20 cellular contexts compared by ENCODE assay signal in the genomic region with DNA sequence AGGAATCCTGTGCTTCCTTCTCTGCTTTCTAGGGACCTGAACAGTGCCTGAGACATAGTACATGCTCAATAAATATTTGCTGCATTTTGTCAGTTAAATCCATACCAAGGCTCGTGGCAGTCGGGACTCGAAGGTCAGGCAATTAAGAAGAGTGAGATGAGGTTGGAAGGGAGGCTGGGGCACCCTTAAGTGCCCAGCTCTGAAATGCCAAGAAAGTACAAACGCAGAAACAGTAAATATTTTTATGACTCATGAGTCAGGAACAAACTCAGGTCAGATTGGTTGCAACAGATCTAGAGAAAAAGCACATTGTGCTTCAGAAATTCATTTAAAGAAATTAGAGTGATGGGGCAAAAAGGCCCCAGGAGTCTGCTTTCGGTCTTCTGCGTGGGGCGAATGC.
DNase-seq lines count a peak whose midpoint lies in the region; ATAC-seq and TF ChIP-seq lines count a peak whose summit lies in the region.
"Had no signal": no experiment of that assay in that cellular context is flagged by ENCODE, and none has a peak within 500 bp of the region (broad histone marks: within the 10 kb centered on the region; RNA-seq: fewer than 3 reads in every experiment).

No MANE protein-coding gene starts in this region.

- no peak overlapping the region for H3K4me3 Mint-ChIP-seq in nephron progenitor cell
- H3K4me3 Mint-ChIP-seq: CD14-positive monocyte had no signal

- H3K27me3 Mint-ChIP-seq in nephron progenitor cell (ENCODE audit: low read depth, poor library complexity), result peaks cover 8% of the 10 kb centered on the region

- H3K4me1 ChIP-seq in vagina (peaks cover 15% of the 10 kb centered on the region), adrenal gland (replicated peaks in 1 of 2) (no peaks in the 10 kb centered on the region)

- TF ChIP-seq CTCF in epithelial cell of esophagus (IDR thresholded peaks at IDR 0.05; ENCODE audit: insufficient read depth, low read depth, low read length, missing control alignments), result no peak
- no peak for TF ChIP-seq CTCF in nephron progenitor cell (IDR thresholded peaks at IDR 0.05)
- TF ChIP-seq CTCF in vagina (IDR thresholded peaks at IDR 0.05), result no peak
- TF ChIP-seq CTCF in adrenal gland (IDR thresholded peaks at IDR 0.05), result no peak

- no peaks in the 10 kb centered on the region for H3K27me3 ChIP-seq in vagina
- no peaks in the 10 kb centered on the region for H3K27me3 ChIP-seq in adrenal gland

- intact Hi-C loops in vagina (cut with DNase I), result no loop called here
- intact Hi-C loops in adrenal gland (cut with DNase I), result no loop called here

- peaks cover 25% of the 10 kb centered on the region for H3K9me3 Mint-ChIP-seq in nephron progenitor cell

- peak overlapping the region; percentile 93 for H3K27ac Mint-ChIP-seq in nephron progenitor cell
- H3K27ac Mint-ChIP-seq: CD14-positive monocyte had no signal

- H3K36me3 ChIP-seq in vagina (no peaks in the 10 kb centered on the region), adrenal gland (replicated peaks in 1 of 2) (no peaks in the 10 kb centered on the region)

- DNase-seq in LoVo (ENCODE audit: low spot score) (peak; percentile 23), epithelial cell of esophagus (ENCODE audit: low read depth) (peak; percentile 27), nephron progenitor cell (no peak), vagina (ENCODE audit: extremely low spot score in 2 of 2) (no peak), adrenal gland (no peak), DMS 273 (lab: John Stamatoyannopoulos, UW; ENCODE audit: unreplicated experiment) (no peak)
- DNase-seq: ACHN, AML-193, COR-L47, DMS153, EL, GOT3, NCI-H1105, NCI-H1694, NCI-H2081 treated with DMSO at 0.1 percent for 48 hours, NCI-H510A treated with DMSO at 0.1 percent for 48 hours, NCI-H82 had no signal

- H3K36me3 Mint-ChIP-seq in nephron progenitor cell (ENCODE audit: low read depth), result peaks cover 12% of the 10 kb centered on the region
- H3K36me3 Mint-ChIP-seq: CD14-positive monocyte had no signal

- no peak for ATAC-seq in GM21528 (IDR thresholded peaks at IDR 0.05; ENCODE audit: low FRiP score, unreplicated experiment)
- ATAC-seq: GM12878 had no signal

- H3K4me1 Mint-ChIP-seq in nephron progenitor cell, result peaks cover 90% of the 10 kb centered on the region
- H3K4me1 Mint-ChIP-seq: CD14-positive monocyte had no signal

- no peak for TF ChIP-seq POLR2A in vagina (IDR thresholded peaks at IDR 0.05)
- TF ChIP-seq POLR2A in adrenal gland (IDR thresholded peaks at IDR 0.05), result no peak

- peak overlapping the region; percentile 52 for H3K27ac ChIP-seq in vagina
- H3K27ac ChIP-seq in adrenal gland, result no peak overlapping the region

- H3K4me3 ChIP-seq in epithelial cell of esophagus (ENCODE audit: low read length), result no peak overlapping the region
- H3K4me3 ChIP-seq in vagina, result no peak overlapping the region
- no peak overlapping the region for H3K4me3 ChIP-seq in adrenal gland
- H3K4me3 ChIP-seq: GM12878 had no signal

- WGBS in adrenal gland, 4 donors, result 36 to 48% (median 40%) methylated on average over 7 of the region's 7 CpGs

- H3K9me3 ChIP-seq in vagina (no peaks in the 10 kb centered on the region), adrenal gland (replicated peaks in 1 of 3) (no peaks in the 10 kb centered on the region)

Comparison
In these comparisons a context has a peak if more than half of its experiments do, and no peak if none do; other contexts are left out.
1. DNase-seq: peak in LoVo (single experiment) and epithelial cell of esophagus (single experiment); none in nephron progenitor cell (single experiment), vagina (0 of 2), adrenal gland (0 of 7) and DMS 273 (single experiment).